In the genomic region with DNA sequence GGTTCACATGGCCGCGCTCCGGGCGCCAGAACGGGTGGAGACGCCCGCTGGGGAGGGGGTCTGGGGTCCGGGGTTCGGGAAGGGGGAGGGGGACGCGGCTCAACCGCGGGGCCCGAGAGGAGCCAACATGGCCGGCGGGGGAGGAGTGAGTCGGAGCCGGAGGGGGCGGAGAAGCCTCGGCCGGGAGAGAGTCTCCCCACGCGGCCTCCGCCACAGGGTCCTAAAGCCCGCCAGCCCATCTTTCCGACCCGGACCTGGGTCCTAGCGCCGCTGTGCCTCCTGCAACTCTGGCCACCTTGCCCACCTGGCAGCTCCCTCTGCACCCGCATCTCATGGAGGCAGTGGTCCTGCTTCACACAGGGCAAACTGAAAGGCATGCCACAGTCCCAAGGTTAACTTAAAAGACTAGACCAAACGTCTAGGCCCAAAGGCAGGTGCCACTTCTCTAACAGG, we compare ENCODE assay signal across 1 cellular context.
A peak's percentile ranks its signal among the peaks of the same experiment; 100 is the strongest.
TF ChIP-seq lines count a peak whose summit lies in the region.

TSS of gene BAZ2A (minus strand) at position 147 of the 453 bp plus-strand sequence. CDS start 12,796 bp downstream, outside the sequence.

TF ChIP-seq in WTC11, 78 proteins besides CTCF, POLR2A, EP300 and RAD21 (continued from another document):
- TF ChIP-seq ATF6 (CRISPR knock-in tag; IDR thresholded peaks at IDR 0.05) (no peak), TEAD1 (CRISPR knock-in tag; IDR thresholded peaks at IDR 0.05) (peak; percentile 76; the same call in 1 of the 2 replicates), ELF4 (CRISPR knock-in tag; IDR thresholded peaks at IDR 0.05; ENCODE audit: low read depth) (no peak), TEAD4 (CRISPR knock-in tag; IDR thresholded peaks at IDR 0.05) (no peak), ZNF396 (CRISPR knock-in tag; IDR thresholded peaks at IDR 0.05; ENCODE audit: borderline replicate concordance) (no peak), ZNF121 (CRISPR knock-in tag; IDR thresholded peaks at IDR 0.05) (0 out of 2 replicates have a peak, but pooled peaks have one; percentile 15), MYBL2 (CRISPR knock-in tag; IDR thresholded peaks at IDR 0.05) (peak; percentile 53; the same call in 1 of the 2 replicates), ZNF138 (CRISPR knock-in tag; conservative IDR thresholded peaks at IDR 0.05) (no peak), NFE2L1 (CRISPR knock-in tag; IDR thresholded peaks at IDR 0.05) (no peak), IRF2 (CRISPR knock-in tag; IDR thresholded peaks at IDR 0.05; ENCODE audit: borderline replicate concordance, low read depth) (no peak), CBFB (CRISPR knock-in tag; IDR thresholded peaks at IDR 0.05; ENCODE audit: low read depth) (no peak; the same call in 1 of the 2 replicates), SMAD4 (CRISPR knock-in tag; IDR thresholded peaks at IDR 0.05) (no peak), SP1 (CRISPR knock-in tag; conservative IDR thresholded peaks at IDR 0.05) (peak; percentile 95), ZNF416 (CRISPR knock-in tag; IDR thresholded peaks at IDR 0.05) (peak; percentile 29; the same call in 1 of the 2 replicates), FOXJ3 (CRISPR knock-in tag; IDR thresholded peaks at IDR 0.05; ENCODE audit: borderline replicate concordance) (no peak)
- TF ChIP-seq, protein P1, sequence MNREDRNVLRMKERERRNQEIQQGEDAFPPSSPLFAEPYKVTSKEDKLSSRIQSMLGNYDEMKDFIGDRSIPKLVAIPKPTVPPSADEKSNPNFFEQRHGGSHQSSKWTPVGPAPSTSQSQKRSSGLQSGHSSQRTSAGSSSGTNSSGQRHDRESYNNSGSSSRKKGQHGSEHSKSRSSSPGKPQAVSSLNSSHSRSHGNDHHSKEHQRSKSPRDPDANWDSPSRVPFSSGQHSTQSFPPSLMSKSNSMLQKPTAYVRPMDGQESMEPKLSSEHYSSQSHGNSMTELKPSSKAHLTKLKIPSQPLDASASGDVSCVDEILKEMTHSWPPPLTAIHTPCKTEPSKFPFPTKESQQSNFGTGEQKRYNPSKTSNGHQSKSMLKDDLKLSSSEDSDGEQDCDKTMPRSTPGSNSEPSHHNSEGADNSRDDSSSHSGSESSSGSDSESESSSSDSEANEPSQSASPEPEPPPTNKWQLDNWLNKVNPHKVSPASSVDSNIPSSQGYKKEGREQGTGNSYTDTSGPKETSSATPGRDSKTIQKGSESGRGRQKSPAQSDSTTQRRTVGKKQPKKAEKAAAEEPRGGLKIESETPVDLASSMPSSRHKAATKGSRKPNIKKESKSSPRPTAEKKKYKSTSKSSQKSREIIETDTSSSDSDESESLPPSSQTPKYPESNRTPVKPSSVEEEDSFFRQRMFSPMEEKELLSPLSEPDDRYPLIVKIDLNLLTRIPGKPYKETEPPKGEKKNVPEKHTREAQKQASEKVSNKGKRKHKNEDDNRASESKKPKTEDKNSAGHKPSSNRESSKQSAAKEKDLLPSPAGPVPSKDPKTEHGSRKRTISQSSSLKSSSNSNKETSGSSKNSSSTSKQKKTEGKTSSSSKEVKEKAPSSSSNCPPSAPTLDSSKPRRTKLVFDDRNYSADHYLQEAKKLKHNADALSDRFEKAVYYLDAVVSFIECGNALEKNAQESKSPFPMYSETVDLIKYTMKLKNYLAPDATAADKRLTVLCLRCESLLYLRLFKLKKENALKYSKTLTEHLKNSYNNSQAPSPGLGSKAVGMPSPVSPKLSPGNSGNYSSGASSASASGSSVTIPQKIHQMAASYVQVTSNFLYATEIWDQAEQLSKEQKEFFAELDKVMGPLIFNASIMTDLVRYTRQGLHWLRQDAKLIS (CRISPR knock-in tag; IDR thresholded peaks at IDR 0.05; ENCODE audit: borderline replicate concordance): no peak
- TF ChIP-seq, protein P2, sequence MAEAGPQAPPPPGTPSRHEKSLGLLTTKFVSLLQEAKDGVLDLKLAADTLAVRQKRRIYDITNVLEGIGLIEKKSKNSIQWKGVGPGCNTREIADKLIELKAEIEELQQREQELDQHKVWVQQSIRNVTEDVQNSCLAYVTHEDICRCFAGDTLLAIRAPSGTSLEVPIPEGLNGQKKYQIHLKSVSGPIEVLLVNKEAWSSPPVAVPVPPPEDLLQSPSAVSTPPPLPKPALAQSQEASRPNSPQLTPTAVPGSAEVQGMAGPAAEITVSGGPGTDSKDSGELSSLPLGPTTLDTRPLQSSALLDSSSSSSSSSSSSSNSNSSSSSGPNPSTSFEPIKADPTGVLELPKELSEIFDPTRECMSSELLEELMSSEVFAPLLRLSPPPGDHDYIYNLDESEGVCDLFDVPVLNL (CRISPR knock-in tag; IDR thresholded peaks at IDR 0.05; ENCODE audit: borderline replicate concordance, low read depth): no peak
